29 cellular contexts compared by ENCODE assay signal in the genomic region with DNA sequence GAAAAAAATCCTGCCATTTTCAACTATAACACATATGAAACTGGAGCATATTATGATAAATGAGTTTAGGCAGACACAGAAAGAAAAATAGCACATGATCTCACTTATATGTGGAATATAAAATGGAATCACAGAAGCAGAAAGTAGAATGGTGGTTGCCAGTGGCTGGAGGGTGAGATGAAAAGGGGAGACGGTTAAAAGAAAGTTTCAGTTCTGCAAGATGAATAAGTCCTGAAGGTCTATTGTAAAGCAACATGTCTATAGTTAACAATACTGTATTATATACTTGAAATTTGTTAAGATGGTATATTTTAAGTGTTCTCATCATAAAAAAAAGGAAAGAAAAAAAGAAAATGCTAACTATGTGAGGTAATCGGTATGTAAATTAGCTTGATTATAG.
"Had no signal": no experiment of that assay in that cellular context is flagged by ENCODE, and none has a peak within 500 bp of the region (broad histone marks: within the 10 kb centered on the region; RNA-seq: fewer than 3 reads in every experiment).

No MANE protein-coding gene starts in this region.

- H3K4me3 ChIP-seq: Peyer's patch, SJSA1 had no signal

- H3K9ac ChIP-seq: KMS-11, SK-N-SH had no signal

- H3K36me3 ChIP-seq: Peyer's patch, SJSA1 had no signal

- H3K27ac ChIP-seq: KMS-11, Peyer's patch, SJSA1 had no signal

- H3K27me3 ChIP-seq: Peyer's patch, SJSA1 had no signal

- H3K4me2 ChIP-seq: KMS-11, SK-N-SH had no signal

- H3K4me1 ChIP-seq: Peyer's patch, SJSA1 had no signal

- DNase-seq: Karpas-422; KBM-7; NCI-H1048; NCI-H1092 treated with DMSO at 0.1 percent for 48 hours; NCI-H1105 treated with DMSO at 0.1 percent for 48 hours; NCI-H1436; NCI-H146; NCI-H1694; NCI-H187 treated with DMSO at 0.1 percent for 48 hours; NCI-H2029; NCI-H2171 treated with DMSO at 0.1 percent for 48 hours; NCI-H2227 treated with DMSO at 0.1 percent for 48 hours; NCI-H345; NCI-H446; NCI-H524; NCI-H526; NCI-H82; NK-92 treated with Interleukin-12 subunit alpha and Interleukin-12 subunit beta, amount 100 ng/mL, for 24 hours; OCI-M1; Peyer's patch; Right ventricle myocardium superior; RPMI8226; SHP77 treated with DMSO at 0.1 percent for 48 hours; SK-N-SH; SW 1271; T-helper 1 cell had no signal

- ATAC-seq: PC-3 had no signal

- H3K9me3 ChIP-seq: Peyer's patch, SJSA1, SK-N-SH had no signal

- H3K9me2 ChIP-seq: SK-N-SH had no signal
